Comparison of ENCODE assay signal across 27 cellular contexts in genomic region chr4:3660928-3661515, GRCh38.
DNase-seq lines count a peak whose midpoint lies in the region; ATAC-seq, FAIRE-seq and TF ChIP-seq lines count a peak whose summit lies in the region.
"Had no signal": no experiment of that assay in that cellular context is flagged by ENCODE, and none has a peak within 500 bp of the region (broad histone marks: within the 10 kb centered on the region; RNA-seq: fewer than 3 reads in every experiment).

No MANE protein-coding gene starts in this region.

- no peak overlapping the region for H4K8ac ChIP-seq in mesendoderm (ENCODE audit: low read depth, low read length)

- no peak for FAIRE-seq in H54 (lab: Jason Lieb, UNC)
- FAIRE-seq: A549, GM12878 had no signal

- no peak for TF ChIP-seq CTCF in stomach (IDR thresholded peaks at IDR 0.05)

- H3K27ac ChIP-seq in right cardiac atrium (ENCODE audit: low read length) (no peak overlapping the region), mesendoderm (ENCODE audit: low read depth, low read length) (no peak overlapping the region), stomach (no peak overlapping the region)
- H3K27ac ChIP-seq: A549, C4-2B, KMS-11, Peyer's patch, SK-N-MC had no signal

- H2BK5ac ChIP-seq in mesendoderm (ENCODE audit: low read length) = no peak overlapping the region

- peak overlapping the region; percentile 60 for H3K56ac ChIP-seq in mesendoderm (ENCODE audit: low read length)

- no peak overlapping the region for H3K18ac ChIP-seq in mesendoderm (ENCODE audit: low read length)

- 85% methylated on average over 13 of the region's 13 CpGs for WGBS in right cardiac atrium
- WGBS in mesendoderm (ENCODE audit: extremely low coverage, insufficient coverage, low lambda C conversion rate) = no CpG with 5 or more reads among the region's 13 CpGs
- 77 to 86% (median 81%) methylated on average over 3 to 13 of the region's 13 CpGs for WGBS in stomach, 5 donors

- ATAC-seq in right cardiac atrium (no peak), left ventricle myocardium superior (no peak)
- ATAC-seq: A549; CD8-positive, alpha-beta T cell; GM12878; T-helper 17 cell had no signal

- H3K9ac ChIP-seq in mesendoderm (ENCODE audit: low read length) = no peak overlapping the region
- H3K9ac ChIP-seq: KMS-11 had no signal

- no peaks in the 10 kb centered on the region for H3K36me3 ChIP-seq in mesendoderm (ENCODE audit: control insufficient read depth, insufficient read depth, low read length)
- no peaks in the 10 kb centered on the region for H3K36me3 ChIP-seq in stomach
- H3K36me3 ChIP-seq: Peyer's patch had no signal

- H3K4me2 ChIP-seq in mesendoderm (ENCODE audit: low read length) = no peak overlapping the region
- H3K4me2 ChIP-seq: A549, KMS-11 had no signal

- no peak overlapping the region for H3K4ac ChIP-seq in mesendoderm (ENCODE audit: low read depth, low read length)

- TF ChIP-seq POLR2A in H54 (IDR thresholded peaks at IDR 0.05; ENCODE audit: low read depth, low read length) (no peak), stomach (IDR thresholded peaks at IDR 0.05) (no peak)

- H2BK120ac ChIP-seq in mesendoderm (ENCODE audit: low read depth, low read length) = no peak overlapping the region

- H3K79me1 ChIP-seq in mesendoderm (ENCODE audit: low read length) = no peaks in the 10 kb centered on the region

- H3K4me3 ChIP-seq in right cardiac atrium (ENCODE audit: low read length) (no peak overlapping the region), mesendoderm (ENCODE audit: low read length) (no peak overlapping the region), stomach (no peak overlapping the region)
- H3K4me3 ChIP-seq: A549, GM12878, Peyer's patch, SK-N-MC had no signal

- TF ChIP-seq EP300 in stomach (IDR thresholded peaks at IDR 0.05) = no peak

- H2BK15ac ChIP-seq in mesendoderm (replicated peaks; ENCODE audit: low read depth) = no peak overlapping the region

- peak in 2 of 3 donors; percentile 14 to 46 for DNase-seq in right cardiac atrium
- DNase-seq in left ventricle myocardium superior = no peak
- DNase-seq in NAMALWA (ENCODE audit: low spot score) = peak; percentile 58
- no peak for DNase-seq in mesendoderm
- DNase-seq in retina = peak; percentile 21
- no peak for DNase-seq in H54 (ENCODE audit: insufficient read length, low spot score)
- no peak for DNase-seq in stomach
- no peak for DNase-seq in T-helper 2 cell
- DNase-seq: AML-193; Caco-2; CD8-positive, alpha-beta T cell; EL; GDM1; MM.1S; NCI-H1048; NCI-H1436 treated with DMSO at 0.1 percent for 48 hours; NCI-H187 treated with DMSO at 0.1 percent for 48 hours; NCI-H524 treated with DMSO at 0.1 percent for 48 hours; OCI-M1; Peyer's patch; SIG-M5; T-helper 17 cell had no signal

- no peak overlapping the region for H4K5ac ChIP-seq in mesendoderm (ENCODE audit: low read length)

- no peaks in the 10 kb centered on the region for H3K79me2 ChIP-seq in mesendoderm (ENCODE audit: control insufficient read depth, insufficient read depth, low read length)

- H3K23ac ChIP-seq in mesendoderm (ENCODE audit: low read length) = no peak overlapping the region

- H3K9me3 ChIP-seq in right cardiac atrium (ENCODE audit: control insufficient read depth, low read length) = no peaks in the 10 kb centered on the region
- no peaks in the 10 kb centered on the region for H3K9me3 ChIP-seq in stomach
- H3K9me3 ChIP-seq: A549, Caco-2, Peyer's patch had no signal

- no peak overlapping the region for H2AK5ac ChIP-seq in mesendoderm (ENCODE audit: low read length)

- intact Hi-C loops in right cardiac atrium (cut with DNase I) = no loop called here
- intact Hi-C loops in left ventricle myocardium superior (cut with micrococcal nuclease) = no loop called here
- intact Hi-C loops in stomach (cut with DNase I; ENCODE audit: low total_unique reads) = no loop called here

- H3K27me3 ChIP-seq in right cardiac atrium (ENCODE audit: control insufficient read depth, insufficient read depth) = no peaks in the 10 kb centered on the region
- no peaks in the 10 kb centered on the region for H3K27me3 ChIP-seq in mesendoderm (ENCODE audit: insufficient read depth, low read length, poor library complexity)
- peaks cover 0 to 59% (median 32%) of the 10 kb centered on the region in 3 donors for H3K27me3 ChIP-seq in stomach
- H3K27me3 ChIP-seq: Peyer's patch had no signal

- H3K4me1 ChIP-seq in right cardiac atrium (ENCODE audit: control insufficient read depth, insufficient read depth, low read length) (no peaks in the 10 kb centered on the region), mesendoderm (ENCODE audit: control insufficient read depth, low read depth, low read length) (no peaks in the 10 kb centered on the region), stomach (no peaks in the 10 kb centered on the region)
- H3K4me1 ChIP-seq: A549, Caco-2, Peyer's patch had no signal

Comparison
In these comparisons a context has a peak if more than half of its experiments do, and no peak if none do; other contexts are left out.
1. DNase-seq: peak in right cardiac atrium (2 of 3), NAMALWA (single experiment) and retina (single experiment); none in left ventricle myocardium superior (single experiment), mesendoderm (single experiment), H54 (single experiment), stomach (single experiment) and T-helper 2 cell (0 of 5).